In the genomic region with DNA sequence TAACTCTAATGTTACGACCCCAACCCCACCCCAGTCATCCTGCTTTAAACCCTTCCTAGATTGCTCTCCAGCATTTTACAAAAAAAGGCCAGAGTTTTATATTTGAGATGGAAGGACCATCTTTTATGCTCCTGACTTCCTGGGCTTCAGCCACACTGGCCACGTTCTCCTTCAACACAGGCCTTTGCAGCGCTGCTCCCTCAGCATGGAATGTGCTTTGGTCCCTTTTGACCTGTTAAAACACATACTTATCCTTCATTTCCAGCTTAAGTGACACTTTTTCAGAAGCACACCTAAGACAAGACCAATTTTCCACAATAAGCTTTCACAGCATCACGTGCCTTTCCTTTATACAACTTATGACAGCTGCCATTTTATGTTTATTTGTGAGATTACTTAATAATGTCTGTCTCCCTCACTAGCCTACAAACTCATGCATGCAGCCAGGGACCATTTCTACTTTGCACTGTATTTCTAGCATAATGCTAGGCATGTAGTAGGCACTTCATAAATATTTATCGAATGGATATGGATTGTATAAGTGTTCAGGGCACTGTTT, we compare ENCODE assay signal across 19 cellular contexts. TPM values are rescaled to one million over a fixed set of nuclear protein-coding genes. Genes with fewer than 3 reads are reported as not detected.
A peak's percentile ranks its signal among the peaks of the same experiment; 100 is the strongest.
DNase-seq lines count a peak whose midpoint lies in the region; ATAC-seq and TF ChIP-seq lines count a peak whose summit lies in the region.
"Had no signal": no experiment of that assay in that cellular context is flagged by ENCODE, and none has a peak within 500 bp of the region (broad histone marks: within the 10 kb centered on the region; RNA-seq: fewer than 3 reads in every experiment).

No MANE protein-coding gene starts in this region.

- peak overlapping the region; percentile 3 to 27 for H3K27ac Mint-ChIP-seq in natural killer cell treated with Interleukin-12 subunit alpha and Interleukin-12 subunit beta and Interleukin-15 and Interleukin-18, amount 100 ng/mL, for 72 hours
- no peak overlapping the region for H3K27ac Mint-ChIP-seq in natural killer cell
- H3K27ac Mint-ChIP-seq: CD14-positive monocyte; CD8-positive, alpha-beta T cell had no signal

- no peak overlapping the region for H3K14ac ChIP-seq in mesenchymal stem cell (ENCODE audit: low read length in 2 of 2)

- ATAC-seq in natural killer cell treated with Interleukin-12 subunit alpha and Interleukin-12 subunit beta and Interleukin-15 and Interleukin-18, amount 100 ng/mL, for 72 hours, result no peak
- ATAC-seq in natural killer cell (no peak), upper lobe of right lung (peak; percentile 46)
- ATAC-seq: A549; CD8-positive, alpha-beta T cell had no signal

- no peaks in the 10 kb centered on the region for H3K79me1 ChIP-seq in mesenchymal stem cell (replicated peaks; ENCODE audit: low read length, poor library complexity, severe bottlenecking)

- no peak overlapping the region for H4K8ac ChIP-seq in mesenchymal stem cell (ENCODE audit: low read length)

- H2AFZ ChIP-seq in mesenchymal stem cell (ENCODE audit: low read depth, low read length), result no peak overlapping the region

- H3K9ac ChIP-seq in mesenchymal stem cell (ENCODE audit: low read length), result no peak overlapping the region
- H3K9ac ChIP-seq: BLaER1 had no signal

- 94% methylated on average over 5 of the region's 5 CpGs for WGBS in mesenchymal stem cell

- peaks cover 21 to 22% of the 10 kb centered on the region in 2 donors for H3K4me1 Mint-ChIP-seq in natural killer cell treated with Interleukin-12 subunit alpha and Interleukin-12 subunit beta and Interleukin-15 and Interleukin-18, amount 100 ng/mL, for 72 hours (ENCODE audit: low read depth in 2 of 2)
- H3K4me1 Mint-ChIP-seq in natural killer cell, result peaks cover 17 to 28% of the 10 kb centered on the region in 2 donors
- H3K4me1 Mint-ChIP-seq: CD14-positive monocyte had no signal

- H2BK12ac ChIP-seq in mesenchymal stem cell (ENCODE audit: low read length in 2 of 2), result no peak overlapping the region

- peak; percentile 15 for DNase-seq in DMS53 (lab: John Stamatoyannopoulos, UW)
- DNase-seq in DMS53 treated with DMSO at 0.1 percent for 48 hours (lab: John Stamatoyannopoulos, UW; ENCODE audit: unreplicated experiment), result no peak
- DNase-seq in natural killer cell treated with Interleukin-12 subunit alpha and Interleukin-12 subunit beta and Interleukin-15 and Interleukin-18, amount 100 ng/mL, for 72 hours (ENCODE audit: low spot score), result no peak
- no peak for DNase-seq in natural killer cell
- no peak for DNase-seq in mesenchymal stem cell
- DNase-seq in upper lobe of right lung, result no peak
- DNase-seq in activated gamma-delta T cell (lab: John Stamatoyannopoulos, UW), result no peak
- DNase-seq in NCI-H1694 treated with DMSO at 0.1 percent for 48 hours (lab: John Stamatoyannopoulos, UW), result no peak
- DNase-seq: CD8-positive, alpha-beta T cell; DMS79 treated with DMSO at 0.1 percent for 48 hours; GF-D8; GOT3; H9 had no signal

- H3K27ac ChIP-seq in mesenchymal stem cell (ENCODE audit: low read length, poor library complexity, severe bottlenecking), result no peak overlapping the region
- no peak overlapping the region for H3K27ac ChIP-seq in upper lobe of right lung
- H3K27ac ChIP-seq: 22Rv1, A549, BLaER1 had no signal

- no peaks in the 10 kb centered on the region for H3K9me3 Mint-ChIP-seq in natural killer cell treated with Interleukin-12 subunit alpha and Interleukin-12 subunit beta and Interleukin-15 and Interleukin-18, amount 100 ng/mL, for 72 hours
- peaks cover 2 to 3% of the 10 kb centered on the region in 2 donors for H3K9me3 Mint-ChIP-seq in natural killer cell
- H3K9me3 Mint-ChIP-seq: CD8-positive, alpha-beta T cell; H9 had no signal

- H3K4me1 ChIP-seq in mesenchymal stem cell (ENCODE audit: control insufficient read depth, insufficient read depth, low read depth, low read length) (no peaks in the 10 kb centered on the region), upper lobe of right lung (no peaks in the 10 kb centered on the region)
- H3K4me1 ChIP-seq: BLaER1 had no signal

- no peak overlapping the region for H3K18ac ChIP-seq in mesenchymal stem cell (ENCODE audit: low read depth in 1 of 2, low read length in 2 of 2)

- no peak overlapping the region for H3K4me2 ChIP-seq in mesenchymal stem cell (ENCODE audit: low read length, poor library complexity, severe bottlenecking)
- H3K4me2 ChIP-seq: A549, BLaER1 had no signal

- peaks cover 5% of the 10 kb centered on the region for H3K36me3 Mint-ChIP-seq in natural killer cell treated with Interleukin-12 subunit alpha and Interleukin-12 subunit beta and Interleukin-15 and Interleukin-18, amount 100 ng/mL, for 72 hours
- H3K36me3 Mint-ChIP-seq in natural killer cell, result no peaks in the 10 kb centered on the region
- H3K36me3 Mint-ChIP-seq: CD14-positive monocyte; CD8-positive, alpha-beta T cell had no signal

- H2BK5ac ChIP-seq in mesenchymal stem cell (ENCODE audit: low read depth, low read length, poor library complexity, severe bottlenecking), result no peak overlapping the region

- H2AK5ac ChIP-seq in mesenchymal stem cell (ENCODE audit: low read length, severe bottlenecking), result peak overlapping the region; percentile 10

- H2BK15ac ChIP-seq in mesenchymal stem cell (ENCODE audit: low read depth, poor library complexity, severe bottlenecking), result no peak overlapping the region

- no peak overlapping the region for H3K23ac ChIP-seq in mesenchymal stem cell (ENCODE audit: low read length in 2 of 2)

- no peak overlapping the region for H4K91ac ChIP-seq in mesenchymal stem cell (ENCODE audit: low read length)

- no peak overlapping the region for H2BK120ac ChIP-seq in mesenchymal stem cell (ENCODE audit: low read depth, low read length)

- H3K9me3 ChIP-seq in mesenchymal stem cell (ENCODE audit: control insufficient read depth, low read length), result no peaks in the 10 kb centered on the region
- no peaks in the 10 kb centered on the region for H3K9me3 ChIP-seq in upper lobe of right lung
- H3K9me3 ChIP-seq: A549, BLaER1 had no signal

- H3K27me3 Mint-ChIP-seq in natural killer cell treated with Interleukin-12 subunit alpha and Interleukin-12 subunit beta and Interleukin-15 and Interleukin-18, amount 100 ng/mL, for 72 hours, result no peaks in the 10 kb centered on the region
- peaks cover 4 to 6% of the 10 kb centered on the region in 2 donors for H3K27me3 Mint-ChIP-seq in natural killer cell (ENCODE audit: low read depth in 2 of 2)

- H3K4me3 ChIP-seq in mesenchymal stem cell (ENCODE audit: insufficient read depth in 1 of 2, low read depth in 1 of 2, low read length in 2 of 2), result no peak overlapping the region
- H3K4me3 ChIP-seq in upper lobe of right lung, result no peak overlapping the region
- H3K4me3 ChIP-seq: A549, BLaER1 had no signal

- no peak overlapping the region for H3K4me3 Mint-ChIP-seq in natural killer cell treated with Interleukin-12 subunit alpha and Interleukin-12 subunit beta and Interleukin-15 and Interleukin-18, amount 100 ng/mL, for 72 hours
- H3K4me3 Mint-ChIP-seq in natural killer cell, result no peak overlapping the region
- H3K4me3 Mint-ChIP-seq: CD14-positive monocyte; CD8-positive, alpha-beta T cell; H9 had no signal

- intact Hi-C loops in natural killer cell (cut with micrococcal nuclease), result no loop called here
- intact Hi-C loops in upper lobe of right lung (cut with DNase I), result no loop called here

- H3K36me3 ChIP-seq in mesenchymal stem cell (ENCODE audit: control insufficient read depth in 1 of 2, insufficient read depth in 2 of 2, low read depth in 1 of 2, low read length in 2 of 2) (no peaks in the 10 kb centered on the region), upper lobe of right lung (no peaks in the 10 kb centered on the region)
- H3K36me3 ChIP-seq: BLaER1 had no signal

- TF ChIP-seq CTCF in natural killer cell (IDR thresholded peaks at IDR 0.05) (no peak), upper lobe of right lung (IDR thresholded peaks at IDR 0.05) (no peak)

- H3K4ac ChIP-seq in mesenchymal stem cell (ENCODE audit: low read depth in 1 of 2, low read length in 2 of 2), result no peak overlapping the region

- H3K27me3 ChIP-seq in mesenchymal stem cell (ENCODE audit: control insufficient read depth in 1 of 2, insufficient read depth in 1 of 2, low read length in 2 of 2) (no peaks in the 10 kb centered on the region), upper lobe of right lung (no peaks in the 10 kb centered on the region)
- H3K27me3 ChIP-seq: BLaER1 had no signal

RNA-seq across cellular contexts. Expression of a gene that starts 34.5 kb away (rescaled TPM):
- under 1 TPM in 1 of 2 donors, not detected in 1; 0.20 TPM for total RNA-seq in natural killer cell treated with Interleukin-12 subunit alpha and Interleukin-12 subunit beta and Interleukin-15 and Interleukin-18, amount 100 ng/mL, for 72 hours
- not detected for total RNA-seq in natural killer cell
- not detected for polyA plus RNA-seq in mesenchymal stem cell (2013, experiment 1 of 2)
- polyA plus RNA-seq in mesenchymal stem cell (2013, experiment 2 of 2), result not detected
- 4.7 TPM for total RNA-seq in upper lobe of right lung
- total RNA-seq: CD8-positive, alpha-beta T cell; H9; HT-29 had no signal
- polyA plus RNA-seq: AG04450, CD14-positive monocyte had no signal

RNA-seq across cellular contexts. Expression of a gene that starts 49.3 kb away (rescaled TPM):
- 1 to 10 TPM in 1 of 2 donors, not detected in 1; 1.8 TPM for total RNA-seq in natural killer cell treated with Interleukin-12 subunit alpha and Interleukin-12 subunit beta and Interleukin-15 and Interleukin-18, amount 100 ng/mL, for 72 hours
- total RNA-seq in natural killer cell (not detected), upper lobe of right lung (4.0 TPM)
- 3.6 TPM for polyA plus RNA-seq in mesenchymal stem cell (2013, experiment 1 of 2)
- 5.3 TPM for polyA plus RNA-seq in mesenchymal stem cell (2013, experiment 2 of 2)
- total RNA-seq: CD8-positive, alpha-beta T cell had no signal

Comparison
In these comparisons a context has a peak if more than half of its experiments do, and no peak if none do; other contexts are left out.
1. H3K27ac Mint-ChIP-seq: peak in natural killer cell treated with Interleukin-12 subunit alpha and Interleukin-12 subunit beta and Interleukin-15 and Interleukin-18, amount 100 ng/mL, for 72 hours (2 of 2); none in natural killer cell (0 of 2).